ENCODE assay signal across 8 cellular contexts in genomic region chr21:33894736-33895288, GRCh38. TPM values are rescaled to one million over a fixed set of nuclear protein-coding genes. Genes with fewer than 3 reads are reported as not detected.
DNase-seq lines count a peak whose midpoint lies in the region; ATAC-seq and TF ChIP-seq lines count a peak whose summit lies in the region.

No MANE protein-coding gene starts in this region.

- DNase-seq in LHCN-M2 (ENCODE audit: low read depth) (peak; percentile 84), SIG-M5 treated with dmso at 0.1 percent for 504 hours (lab: John Stamatoyannopoulos, UW; ENCODE audit: unreplicated experiment) (peak; percentile 77), glomerular visceral epithelial cell (ENCODE audit: extremely low spot score) (peak; percentile 88), osteoblast (ENCODE audit: insufficient read length, low spot score, missing footprints) (peak; percentile 96), superior temporal gyrus (ENCODE audit: extremely low spot score) (peak; percentile 75)
- DNase-seq in activated naive CD4-positive, alpha-beta T cell treated with anti-CD3 and anti-CD28 coated beads for 36 hours, result peak; percentile 80

- H3K4me3 Mint-ChIP-seq in activated naive CD4-positive, alpha-beta T cell treated with anti-CD3 and anti-CD28 coated beads for 36 hours, result peak overlapping the region; percentile 57

- 0 out of 2 replicates have a peak, but pooled peaks cover 2% of the 10 kb centered on the region for H3F3A ChIP-seq in DOHH2 (ENCODE audit: control insufficient read depth, insufficient read depth)

- no peak overlapping the region for H3K27ac Mint-ChIP-seq in activated naive CD4-positive, alpha-beta T cell treated with anti-CD3 and anti-CD28 coated beads for 36 hours

- TF ChIP-seq CTCF in DOHH2 (IDR thresholded peaks at IDR 0.05; ENCODE audit: low read depth, low read length, poor library complexity, severe bottlenecking), result peak; percentile 25
- TF ChIP-seq CTCF in osteoblast (IDR thresholded peaks at IDR 0.05; ENCODE audit: extremely low read depth, low read depth, low read length), result peak; percentile 76

- H3K27ac ChIP-seq in DOHH2 (ENCODE audit: low read depth, low read length) (no peak overlapping the region), osteoblast (ENCODE audit: low read depth, low read length) (peak overlapping the region; percentile 16)

- H4K20me1 ChIP-seq in DOHH2 (ENCODE audit: control insufficient read depth, insufficient read depth, low read depth, low read length) (no peaks in the 10 kb centered on the region), osteoblast (ENCODE audit: insufficient read depth, low read length) (no peaks in the 10 kb centered on the region)

- H3K27me3 ChIP-seq in DOHH2 (ENCODE audit: control insufficient read depth, low read length) (peaks cover 9% of the 10 kb centered on the region), osteoblast (ENCODE audit: insufficient read depth, low read length) (no peaks in the 10 kb centered on the region)

- no peaks in the 10 kb centered on the region for H3K36me3 Mint-ChIP-seq in activated naive CD4-positive, alpha-beta T cell treated with anti-CD3 and anti-CD28 coated beads for 36 hours (ENCODE audit: low read depth)

- H3K4me2 ChIP-seq in DOHH2 (ENCODE audit: low read length) (no peak overlapping the region), osteoblast (ENCODE audit: insufficient read depth, low read length) (peak overlapping the region; percentile 90)

- peak overlapping the region; percentile 91 for H2AFZ ChIP-seq in osteoblast (ENCODE audit: low read length)

- ATAC-seq in HG03135 (IDR thresholded peaks at IDR 0.05; ENCODE audit: unreplicated experiment), result no peak

- no peaks in the 10 kb centered on the region for H3K9me2 ChIP-seq in DOHH2 (replicated peaks; ENCODE audit: control insufficient read depth, low read length)

- no peaks in the 10 kb centered on the region for H3K27me3 Mint-ChIP-seq in activated naive CD4-positive, alpha-beta T cell treated with anti-CD3 and anti-CD28 coated beads for 36 hours (ENCODE audit: low read depth)

- no peak overlapping the region for H3K4me3 ChIP-seq in DOHH2 (ENCODE audit: low read length)
- H3K4me3 ChIP-seq in osteoblast (ENCODE audit: insufficient read depth, low read length), result peak overlapping the region; percentile 70

- H3K9me3 ChIP-seq in DOHH2 (ENCODE audit: control insufficient read depth, insufficient read depth, low read length) (no peaks in the 10 kb centered on the region), osteoblast (ENCODE audit: low read depth, low read length) (no peaks in the 10 kb centered on the region)

- intact Hi-C loops in activated naive CD4-positive, alpha-beta T cell treated with anti-CD3 and anti-CD28 coated beads for 36 hours (cut with micrococcal nuclease), result loop anchor here (1.0 kb wide), 2 partner anchors 253 to 290 kb away; partner anchors contain the start of gene ITSN1

- H3K4me1 ChIP-seq in DOHH2 (ENCODE audit: control insufficient read depth, low read length), result peaks cover 5% of the 10 kb centered on the region
- H3K4me1 ChIP-seq in osteoblast (ENCODE audit: insufficient read depth, low read length), result peaks cover 5% of the 10 kb centered on the region

- no peaks in the 10 kb centered on the region for H3K79me2 ChIP-seq in DOHH2 (ENCODE audit: control insufficient read depth, low read length)
- H3K79me2 ChIP-seq in osteoblast (ENCODE audit: insufficient read depth, low read length), result no peaks in the 10 kb centered on the region

- H3K9me3 Mint-ChIP-seq in activated naive CD4-positive, alpha-beta T cell treated with anti-CD3 and anti-CD28 coated beads for 36 hours, result no peaks in the 10 kb centered on the region

- H3K4me1 Mint-ChIP-seq in activated naive CD4-positive, alpha-beta T cell treated with anti-CD3 and anti-CD28 coated beads for 36 hours (ENCODE audit: low read depth), result peaks cover 11% of the 10 kb centered on the region

- CTCF ChIA-PET in activated naive CD4-positive, alpha-beta T cell treated with anti-CD3 and anti-CD28 coated beads for 36 hours (lab: Charles Lee), result interaction anchor here (0.6 to 1.1 kb wide), 4 partner anchors 45 to 289 kb away, joined by 3 to 5 read pairs (median 3); no protein-coding TSS in a partner anchor

- H3K36me3 ChIP-seq in DOHH2 (ENCODE audit: control insufficient read depth, low read length), result no peaks in the 10 kb centered on the region
- no peaks in the 10 kb centered on the region for H3K36me3 ChIP-seq in osteoblast (ENCODE audit: insufficient read depth, low read length)

RNA-seq across cellular contexts. Expression of gene ATP5PO, which starts 20.8 kb away (rescaled TPM):
- total RNA-seq in LHCN-M2 (2014; rRNA removed), result 167 and 210 TPM in 2 replicates
- polyA plus RNA-seq in LHCN-M2 (2012), result 244 TPM
- total RNA-seq in activated naive CD4-positive, alpha-beta T cell treated with anti-CD3 and anti-CD28 coated beads for 36 hours, result 100 to 1,000 TPM; 230 TPM
- total RNA-seq in osteoblast, result 115 and 128 TPM in 2 replicates
